Comparison of ENCODE assay signal across 15 cellular contexts in genomic region chr12:48794870-48795269, GRCh38. TPM values are rescaled to one million over a fixed set of nuclear protein-coding genes. Genes with fewer than 3 reads are reported as not detected.
DNase-seq lines count a peak whose midpoint lies in the region; ATAC-seq and TF ChIP-seq lines count a peak whose summit lies in the region.
"Had no signal": no experiment of that assay in that cellular context is flagged by ENCODE, and none has a peak within 500 bp of the region (broad histone marks: within the 10 kb centered on the region; RNA-seq: fewer than 3 reads in every experiment).

No MANE protein-coding gene starts in this region.

- H2BK120ac ChIP-seq in H9 (ENCODE audit: low read depth, low read length, poor library complexity, severe bottlenecking) = no peak overlapping the region

- BruUV-seq in PC-9 (replicated peaks; lab: Mats Ljungman, UMichigan) = no TSS peak

- H3K79me2 ChIP-seq in H9 (ENCODE audit: insufficient read depth, low read length) (no peaks in the 10 kb centered on the region), PC-9 (ENCODE audit: low read depth) (no peaks in the 10 kb centered on the region), neural progenitor cell (ENCODE audit: low read depth) (no peaks in the 10 kb centered on the region)

- H4K5ac ChIP-seq in H9 (ENCODE audit: insufficient read length, low read depth, low read length) = no peak overlapping the region

- H3K9ac ChIP-seq in H9 (ENCODE audit: extremely low read depth, insufficient read length, low read length) (no peak overlapping the region), neural progenitor cell (no peak overlapping the region)

- ATAC-seq in GM18870 (IDR thresholded peaks at IDR 0.05; ENCODE audit: unreplicated experiment) = no peak
- ATAC-seq in Right ventricle myocardium superior (ENCODE audit: poor library complexity) = no peak

- H3K27me3 ChIP-seq in H9 (ENCODE audit: insufficient read depth, low read length) (no peaks in the 10 kb centered on the region; the same call in 1 of the 2 replicates), PC-9 (ENCODE audit: insufficient read depth, low read depth) (no peaks in the 10 kb centered on the region), neural progenitor cell (no peaks in the 10 kb centered on the region), H7 (ENCODE audit: control insufficient read depth, insufficient read depth, low read length) (peaks cover 2% of the 10 kb centered on the region; the same call in 1 of the 2 replicates)

- TF ChIP-seq CTCF in H9 (conservative IDR thresholded peaks at IDR 0.05) = no peak
- TF ChIP-seq CTCF in PC-9 (conservative IDR thresholded peaks at IDR 0.05) = no peak
- no peak for TF ChIP-seq CTCF in neural progenitor cell (IDR thresholded peaks at IDR 0.05)

- H3K14ac ChIP-seq in H9 (ENCODE audit: insufficient read depth, low read length) = no peak overlapping the region

- WGBS in H9 (ENCODE audit: extremely low coverage, insufficient read length, low lambda C conversion rate) = no CpG with 5 or more reads among the region's 3 CpGs

- CTCF ChIA-PET in PC-9 (lab: Charles Lee) = interaction anchor here (1.6 to 3.4 kb wide), 3 partner anchors 20 to 42 kb away, joined by 5 to 35 read pairs (median 14); no protein-coding TSS in a partner anchor

- DNase-seq in H9 (peak; percentile 56), PC-9 (peak; percentile 52 to 99), fibroblast of gingiva (ENCODE audit: low read depth) (peak; percentile 39), neural progenitor cell (ENCODE audit: low spot score) (no peak), H7 (no peak), Right ventricle myocardium superior (no peak)
- no peak for DNase-seq in stimulated activated CD4-positive, alpha-beta T cell treated with anti-CD3 and anti-CD28 coated beads, Interleukin-4, amount 100 ng/mL, for 1 hour
- DNase-seq: activated CD4-positive, alpha-beta T cell treated with anti-CD3 and anti-CD28 coated beads, Interleukin-2, amount 50 U/mL, for 48 hours; activated effector memory CD4-positive, alpha-beta T cell treated with anti-CD3 and anti-CD28 coated beads, Interleukin-2, amount 50 U/mL, for 16 hours; endodermal cell; NCI-H2227 treated with DMSO at 0.1 percent for 48 hours; substantia nigra; T-helper 9 cell had no signal

- H3K9me3 ChIP-seq in H9 (ENCODE audit: control insufficient read depth, low read depth, low read length) = no peaks in the 10 kb centered on the region
- H3K9me3 ChIP-seq in PC-9 (ENCODE audit: insufficient read depth, low read depth) = no peaks in the 10 kb centered on the region
- no peaks in the 10 kb centered on the region for H3K9me3 ChIP-seq in neural progenitor cell (ENCODE audit: low read depth)

- no peak overlapping the region for H3K4me3 ChIP-seq in PC-9
- H3K4me3 ChIP-seq in neural progenitor cell = no peak overlapping the region
- H3K4me3 ChIP-seq in H7 (ENCODE audit: insufficient read depth, low read depth, low read length) = no peak overlapping the region

- no peak overlapping the region for H3T11ph ChIP-seq in H9 (ENCODE audit: low read length)

- H2BK20ac ChIP-seq in H9 (ENCODE audit: low read depth, low read length, poor library complexity, severe bottlenecking) = no peak overlapping the region

- no peaks in the 10 kb centered on the region for H3K9me2 ChIP-seq in PC-9 (ENCODE audit: insufficient read depth)

- H3K56ac ChIP-seq in H9 (ENCODE audit: insufficient read length, low read depth, low read length) = no peak overlapping the region

- H4K8ac ChIP-seq in H9 (replicated peaks; ENCODE audit: insufficient read length, low read depth, low read length) = no peak overlapping the region

- no peak overlapping the region for H4K91ac ChIP-seq in H9 (ENCODE audit: insufficient read length, low read depth, low read length)

- H3K79me1 ChIP-seq in H9 (ENCODE audit: insufficient read depth, low read depth, low read length, poor library complexity, severe bottlenecking) = no peaks in the 10 kb centered on the region

- H2BK5ac ChIP-seq in H9 (ENCODE audit: insufficient read length, low read length) = no peak overlapping the region

- no peak overlapping the region for H3K4me3 Mint-ChIP-seq in H9
- H3K4me3 Mint-ChIP-seq in neural progenitor cell = peak overlapping the region; percentile 8
- H3K4me3 Mint-ChIP-seq: endodermal cell had no signal

- H2AK5ac ChIP-seq in H9 (ENCODE audit: insufficient read length, low read length) = no peak overlapping the region

- no peak overlapping the region for H2AFZ ChIP-seq in H9 (ENCODE audit: low read length)
- no peak overlapping the region for H2AFZ ChIP-seq in PC-9
- no peak overlapping the region for H2AFZ ChIP-seq in neural progenitor cell (replicated peaks)

- no peak overlapping the region for H3K23ac ChIP-seq in H9 (ENCODE audit: insufficient read length, low read depth, low read length)

- no peaks in the 10 kb centered on the region for H3K23me2 ChIP-seq in H9 (ENCODE audit: insufficient read length, low read depth, low read length, poor library complexity, severe bottlenecking)

- H3K9me3 Mint-ChIP-seq in H9 (no peaks in the 10 kb centered on the region), neural progenitor cell (no peaks in the 10 kb centered on the region)
- H3K9me3 Mint-ChIP-seq: endodermal cell had no signal

- peaks cover 8% of the 10 kb centered on the region for H3K27me3 Mint-ChIP-seq in H9 (ENCODE audit: low read depth)
- H3K27me3 Mint-ChIP-seq in neural progenitor cell (ENCODE audit: insufficient read depth, low read depth) = peaks cover 10% of the 10 kb centered on the region

- H3F3A ChIP-seq in PC-9 (ENCODE audit: insufficient read depth, low read depth) (peaks cover 27% of the 10 kb centered on the region), neural progenitor cell (ENCODE audit: low read depth) (peaks cover 6% of the 10 kb centered on the region)

- no peak overlapping the region for H3K4ac ChIP-seq in H9 (ENCODE audit: low read depth, low read length)

- intact Hi-C loops in PC-9 (cut with micrococcal nuclease; ENCODE audit: unreplicated experiment) = loop anchor here (1.0 to 5.0 kb wide), 3 partner anchors 42 to 253 kb away; partner anchors contain the start of gene KANSL2
- intact Hi-C loops in Right ventricle myocardium superior (cut with DNase I) = no loop called here

- H3K27ac Mint-ChIP-seq in H9 (no peak overlapping the region), neural progenitor cell (no peak overlapping the region)
- H3K27ac Mint-ChIP-seq: endodermal cell had no signal

- H3K27ac ChIP-seq in H9 (ENCODE audit: insufficient read length, low read depth, low read length) (no peak overlapping the region), PC-9 (peak overlapping the region; percentile 78), neural progenitor cell (no peak overlapping the region)
- H3K27ac ChIP-seq: HL-60 had no signal

- H4K20me1 ChIP-seq in H9 (ENCODE audit: control insufficient read depth, insufficient read depth, insufficient read length) (no peaks in the 10 kb centered on the region), PC-9 (ENCODE audit: insufficient read depth) (no peaks in the 10 kb centered on the region), neural progenitor cell (ENCODE audit: low read depth) (no peaks in the 10 kb centered on the region)

- H3K4me2 ChIP-seq in H9 (ENCODE audit: insufficient read depth, insufficient read length, low read length) = no peak overlapping the region
- peak overlapping the region; percentile 58 for H3K4me2 ChIP-seq in PC-9
- H3K4me2 ChIP-seq in neural progenitor cell = no peak overlapping the region

- no peak overlapping the region for H2BK15ac ChIP-seq in H9 (ENCODE audit: low read depth, low read length)

- H3K4me1 ChIP-seq in H9 (ENCODE audit: insufficient read depth, low read length) = no peaks in the 10 kb centered on the region
- H3K4me1 ChIP-seq in PC-9 (replicated peaks; ENCODE audit: insufficient read depth) = peaks cover 27% of the 10 kb centered on the region
- H3K4me1 ChIP-seq in neural progenitor cell = no peaks in the 10 kb centered on the region

- POLR2A ChIA-PET in PC-9 (lab: Charles Lee; ENCODE audit: unreplicated experiment) = interaction anchor here (0.6 to 0.8 kb wide), 6 partner anchors 20 to 629 kb away, joined by 3 to 6 read pairs (median 4); no protein-coding TSS in a partner anchor

- H2BK12ac ChIP-seq in H9 (ENCODE audit: insufficient read length, low read depth, low read length) = no peak overlapping the region

- H3K36me3 ChIP-seq in PC-9 (ENCODE audit: low read depth) (no peaks in the 10 kb centered on the region), neural progenitor cell (no peaks in the 10 kb centered on the region), H7 (replicated peaks; ENCODE audit: control insufficient read depth, insufficient read depth, low read length) (no peaks in the 10 kb centered on the region)

- H3K36me3 Mint-ChIP-seq in H9 (ENCODE audit: insufficient read depth in 1 of 3, low read depth in 3 of 3) (no peaks in the 10 kb centered on the region), neural progenitor cell (no peaks in the 10 kb centered on the region)

- H3K18ac ChIP-seq in H9 (ENCODE audit: insufficient read length, low read depth, low read length) = no peak overlapping the region

- H3K4me1 Mint-ChIP-seq in H9 = peaks cover 21 to 23% of the 10 kb centered on the region in 2 experiments
- peaks cover 24% of the 10 kb centered on the region for H3K4me1 Mint-ChIP-seq in neural progenitor cell

RNA-seq across cellular contexts. Expression of gene ADCY6, which starts 6.0 kb away (rescaled TPM):
- total RNA-seq in H9 (2021) (30.2 and 31.1 TPM in 2 replicates), PC-9 (2021) (48.3 and 61.9 TPM in 2 replicates), neural progenitor cell (ENCODE audit: low replicate concordance) (22.4 and 42.4 TPM in 2 replicates), Right ventricle myocardium superior (52.1 TPM)
- 7.0 and 7.1 TPM in 2 replicates for total RNA-seq in H7 (2014; rRNA removed; shearing (Covaris generic))

RNA-seq across cellular contexts. Expression of gene CACNB3, which starts 23.4 kb away (rescaled TPM):
- total RNA-seq in H9 (2021) (34.9 and 35.1 TPM in 2 replicates), PC-9 (2021) (35.4 TPM in 2 replicates), neural progenitor cell (ENCODE audit: low replicate concordance) (25.0 and 31.3 TPM in 2 replicates), Right ventricle myocardium superior (5.9 TPM)
- 3.2 and 4.6 TPM in 2 replicates for total RNA-seq in H7 (2014; rRNA removed; shearing (Covaris generic))

RNA-seq across cellular contexts. Expression of gene DDX23, which starts 57.1 kb away (rescaled TPM):
- total RNA-seq in H9 (2021) (98.1 and 104 TPM in 2 replicates), PC-9 (2021) (91.4 and 108 TPM in 2 replicates), neural progenitor cell (ENCODE audit: low replicate concordance) (95.6 and 109 TPM in 2 replicates), Right ventricle myocardium superior (32.4 TPM)
- total RNA-seq in H7 (2014; rRNA removed; shearing (Covaris generic)) = 101 and 106 TPM in 2 replicates

Comparison
In these comparisons a context has a peak if more than half of its experiments do, and no peak if none do; other contexts are left out.
1. DNase-seq: peak in H9 (single experiment), PC-9 (2 of 2) and fibroblast of gingiva (single experiment); none in neural progenitor cell (single experiment), H7 (single experiment), Right ventricle myocardium superior (single experiment) and stimulated activated CD4-positive, alpha-beta T cell treated with anti-CD3 and anti-CD28 coated beads, Interleukin-4, amount 100 ng/mL, for 1 hour (single experiment).